Comparison of ENCODE assay signal across 19 cellular contexts in the genomic region with DNA sequence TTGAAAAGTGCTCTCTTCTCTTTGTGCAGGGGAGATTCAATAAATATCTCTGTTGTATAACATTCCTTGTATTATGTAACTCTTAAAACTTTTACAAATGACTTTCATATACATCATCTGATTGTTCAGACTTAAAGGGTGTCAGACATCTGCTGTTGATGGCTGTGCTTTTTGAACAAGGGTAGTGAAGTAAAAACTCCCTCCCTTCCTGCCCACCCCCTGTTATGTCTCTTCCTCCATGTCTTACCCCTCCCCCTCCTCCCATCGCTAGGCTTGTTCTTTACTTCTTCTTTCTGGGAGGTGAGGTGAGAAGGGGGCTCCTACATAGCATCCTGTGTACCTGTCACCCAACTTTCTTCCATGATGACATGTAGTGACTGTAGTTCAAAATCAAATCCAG. TPM values are rescaled to one million over a fixed set of nuclear protein-coding genes. Genes with fewer than 3 reads are reported as not detected.
"Had no signal": no experiment of that assay in that cellular context is flagged by ENCODE, and none has a peak within 500 bp of the region (broad histone marks: within the 10 kb centered on the region; RNA-seq: fewer than 3 reads in every experiment).

No MANE protein-coding gene starts in this region.

- H3K9me3 Mint-ChIP-seq: activated CD4-positive, alpha-beta T cell treated with anti-CD3 and anti-CD28 coated beads, Interleukin-2, amount 10 ng/mL, durations not matched to agents 7 days and 5 days; activated naive CD8-positive, alpha-beta T cell treated with anti-CD3 and anti-CD28 coated beads, Interleukin-2, amount 10 ng/mL, durations not matched to agents 7 days and 5 days; activated T-cell treated with anti-CD3 and anti-CD28 coated beads, Interleukin-2, amount 50 U/mL, for 24 hours; activated T-helper 2 cell treated with anti-CD3 and anti-CD28 coated beads, Interferon-gamma antibody, Interleukin-2, Interleukin-4, amounts not matched to agents 10 μg/mL and 5 μg/mL and 100 μg/mL, durations not matched to agents 14 hours and 24 hours and 36 hours; dendritic cell treated with granulocyte-macrophage colony-stimulating factor and Interleukin-4, amounts not matched to agents 40 ng/mL and 50 ng/mL, for 4 days; natural killer cell treated with Interleukin-12 subunit alpha and Interleukin-12 subunit beta and Interleukin-15 and Interleukin-18, amount 100 ng/mL, for 72 hours had no signal

- H3K4me1 Mint-ChIP-seq: activated CD4-positive, alpha-beta T cell treated with anti-CD3 and anti-CD28 coated beads, Interleukin-2, amount 10 ng/mL, durations not matched to agents 7 days and 5 days; activated naive CD8-positive, alpha-beta T cell treated with anti-CD3 and anti-CD28 coated beads, Interleukin-2, amount 10 ng/mL, durations not matched to agents 7 days and 5 days had no signal

- H3K27ac ChIP-seq: cardiac muscle cell, hepatocyte, sigmoid colon had no signal

- H3K27me3 Mint-ChIP-seq: activated T-cell treated with anti-CD3 and anti-CD28 coated beads, Interleukin-2, amount 50 U/mL, for 24 hours had no signal

- H3K4me3 Mint-ChIP-seq: activated CD4-positive, alpha-beta T cell treated with anti-CD3 and anti-CD28 coated beads, Interleukin-2, amount 10 ng/mL, durations not matched to agents 7 days and 5 days; activated CD8-positive, alpha-beta T cell treated with anti-CD3 and anti-CD28 coated beads, Interleukin-2, amount 10 ng/mL, durations not matched to agents 7 days and 5 days; activated naive CD8-positive, alpha-beta T cell treated with anti-CD3 and anti-CD28 coated beads, Interleukin-2, amount 10 ng/mL, durations not matched to agents 7 days and 5 days; activated T-cell treated with anti-CD3 and anti-CD28 coated beads, Interleukin-2, amount 50 U/mL, for 24 hours; dendritic cell treated with granulocyte-macrophage colony-stimulating factor and Interleukin-4, amounts not matched to agents 40 ng/mL and 50 ng/mL, for 4 days; natural killer cell treated with Interleukin-12 subunit alpha and Interleukin-12 subunit beta and Interleukin-15 and Interleukin-18, amount 100 ng/mL, for 72 hours had no signal

- H3K27me3 ChIP-seq: cardiac muscle cell, hepatocyte, sigmoid colon had no signal

- H3K27ac Mint-ChIP-seq: activated CD4-positive, alpha-beta T cell treated with anti-CD3 and anti-CD28 coated beads, Interleukin-2, amount 10 ng/mL, durations not matched to agents 7 days and 5 days; activated CD8-positive, alpha-beta T cell treated with anti-CD3 and anti-CD28 coated beads, Interleukin-2, amount 10 ng/mL, durations not matched to agents 7 days and 5 days; activated naive CD8-positive, alpha-beta T cell treated with anti-CD3 and anti-CD28 coated beads, Interleukin-2, amount 10 ng/mL, durations not matched to agents 7 days and 5 days; activated T-cell treated with anti-CD3 and anti-CD28 coated beads, Interleukin-2, amount 50 U/mL, for 24 hours; activated T-helper 2 cell treated with anti-CD3 and anti-CD28 coated beads, Interferon-gamma antibody, Interleukin-2, Interleukin-4, amounts not matched to agents 10 μg/mL and 5 μg/mL and 100 μg/mL, durations not matched to agents 14 hours and 24 hours and 36 hours; dendritic cell treated with granulocyte-macrophage colony-stimulating factor and Interleukin-4, amounts not matched to agents 40 ng/mL and 50 ng/mL, for 4 days; natural killer cell treated with Interleukin-12 subunit alpha and Interleukin-12 subunit beta and Interleukin-15 and Interleukin-18, amount 100 ng/mL, for 72 hours had no signal

- H3K4me3 ChIP-seq: cardiac muscle cell, hepatocyte, sigmoid colon had no signal

- H3K79me2 ChIP-seq: hepatocyte had no signal

- H3K4me2 ChIP-seq: hepatocyte had no signal

- DNase-seq: activated CD4-positive, alpha-beta T cell treated with anti-CD3 and anti-CD28 coated beads, Interleukin-2, amount 10 ng/mL, durations not matched to agents 7 days and 5 days; activated CD4-positive, CD25-positive, alpha-beta regulatory T cell; activated CD8-positive, alpha-beta T cell treated with anti-CD3 and anti-CD28 coated beads, Interleukin-2, amount 10 ng/mL, durations not matched to agents 7 days and 5 days; activated naive CD4-positive, alpha-beta T cell treated with Interleukin-2 at 50 U/mL for 16 hours; activated naive CD8-positive, alpha-beta T cell treated with anti-CD3 and anti-CD28 coated beads, Interleukin-2, amount 10 ng/mL, durations not matched to agents 7 days and 5 days; activated T-cell treated with anti-CD3 and anti-CD28 coated beads, Interleukin-2, amount 50 U/mL, for 24 hours; amygdala; effector memory CD4-positive, alpha-beta T cell; left cardiac atrium; nucleus accumbens; sigmoid colon; stimulated activated CD4-positive, alpha-beta T cell treated with anti-CD3 and anti-CD28 coated beads, Interleukin-4, amount 100 ng/mL, for 4 hours; stimulated activated naive CD4-positive, alpha-beta T cell; T-helper 9 cell had no signal

- H3K9me3 ChIP-seq: sigmoid colon had no signal

- H3K36me3 ChIP-seq: cardiac muscle cell, sigmoid colon had no signal

- ATAC-seq: activated CD8-positive, alpha-beta T cell treated with anti-CD3 and anti-CD28 coated beads, Interleukin-2, amount 10 ng/mL, durations not matched to agents 7 days and 5 days; left cardiac atrium; natural killer cell treated with Interleukin-12 subunit alpha and Interleukin-12 subunit beta and Interleukin-15 and Interleukin-18, amount 100 ng/mL, for 72 hours had no signal

- H3K4me1 ChIP-seq: sigmoid colon had no signal

- H2AFZ ChIP-seq: hepatocyte had no signal

- H3K36me3 Mint-ChIP-seq: activated naive CD8-positive, alpha-beta T cell treated with anti-CD3 and anti-CD28 coated beads, Interleukin-2, amount 10 ng/mL, durations not matched to agents 7 days and 5 days; natural killer cell treated with Interleukin-12 subunit alpha and Interleukin-12 subunit beta and Interleukin-15 and Interleukin-18, amount 100 ng/mL, for 72 hours had no signal

RNA-seq across cellular contexts. Expression of a gene that starts 23.4 kb away (rescaled TPM):
- total RNA-seq: activated CD4-positive, alpha-beta T cell treated with anti-CD3 and anti-CD28 coated beads, Interleukin-2, amount 10 ng/mL, durations not matched to agents 7 days and 5 days; activated CD8-positive, alpha-beta T cell treated with anti-CD3 and anti-CD28 coated beads, Interleukin-2, amount 10 ng/mL, durations not matched to agents 7 days and 5 days; activated T-helper 2 cell treated with anti-CD3 and anti-CD28 coated beads, Interferon-gamma antibody, Interleukin-2, Interleukin-4, amounts not matched to agents 10 μg/mL and 5 μg/mL and 100 μg/mL, durations not matched to agents 14 hours and 24 hours and 36 hours had no signal
